ENCODE assay signal across 14 cellular contexts in genomic region chr4:57945298-57945697, GRCh38.
DNase-seq lines count a peak whose midpoint lies in the region; ATAC-seq and TF ChIP-seq lines count a peak whose summit lies in the region.
"Had no signal": no experiment of that assay in that cellular context is flagged by ENCODE, and none has a peak within 500 bp of the region (broad histone marks: within the 10 kb centered on the region; RNA-seq: fewer than 3 reads in every experiment).

No MANE protein-coding gene starts in this region.

- no peaks in the 10 kb centered on the region; the same call in 2 of the 3 replicates for H3K9me3 Mint-ChIP-seq in GM23338
- H3K9me3 Mint-ChIP-seq in neural progenitor cell: no peaks in the 10 kb centered on the region

- ATAC-seq in GM18868 (IDR thresholded peaks at IDR 0.05; ENCODE audit: unreplicated experiment) (peak; percentile 71), GM23338 (no peak), HG03571 (IDR thresholded peaks at IDR 0.05; ENCODE audit: unreplicated experiment) (no peak), left cardiac atrium (no peak)

- H3K79me2 ChIP-seq in GM23338 (replicated peaks; ENCODE audit: insufficient read depth) (no peaks in the 10 kb centered on the region), OCI-LY3 (ENCODE audit: low read length) (no peaks in the 10 kb centered on the region), neural progenitor cell (ENCODE audit: low read depth) (no peaks in the 10 kb centered on the region)

- DNase-seq in GM23338 (ENCODE audit: low spot score) (no peak), neural progenitor cell (ENCODE audit: low spot score) (no peak), left cardiac atrium (no peak), DMS 273 (lab: John Stamatoyannopoulos, UW; ENCODE audit: unreplicated experiment) (no peak)
- DNase-seq: C1 segment of cervical spinal cord; Calu3; CD4-positive, alpha-beta T cell; DMS79; HCEC 1CT; HFFc6 had no signal

- no peaks in the 10 kb centered on the region for H3K9me3 ChIP-seq in OCI-LY3 (ENCODE audit: insufficient read depth, low read length)
- H3K9me3 ChIP-seq in neural progenitor cell (ENCODE audit: low read depth): no peaks in the 10 kb centered on the region

- H3K27ac Mint-ChIP-seq in GM23338 (no peak overlapping the region), neural progenitor cell (no peak overlapping the region)
- H3K27ac Mint-ChIP-seq: B cell; CD4-positive, alpha-beta T cell; HFFc6 had no signal

- H2AFZ ChIP-seq in GM23338 (peak overlapping the region; percentile 94; the same call in 1 of the 2 replicates), OCI-LY3 (ENCODE audit: low read depth, low read length) (0 out of 2 replicates have a peak overlapping the region, but pooled peaks have one; percentile 19), neural progenitor cell (replicated peaks) (peak overlapping the region; percentile 97)

- H3K27me3 Mint-ChIP-seq in GM23338 (ENCODE audit: insufficient read depth, low read depth, poor library complexity) (no peaks in the 10 kb centered on the region), neural progenitor cell (ENCODE audit: insufficient read depth, low read depth) (no peaks in the 10 kb centered on the region)
- H3K27me3 Mint-ChIP-seq: B cell; CD4-positive, alpha-beta T cell had no signal

- H3K4me3 Mint-ChIP-seq in GM23338: no peak overlapping the region
- no peak overlapping the region for H3K4me3 Mint-ChIP-seq in neural progenitor cell
- H3K4me3 Mint-ChIP-seq: B cell; CD4-positive, alpha-beta T cell; HFFc6 had no signal

- 0 out of 2 replicates have a peak overlapping the region, but pooled peaks have one; percentile 39 for H3K4me2 ChIP-seq in GM23338
- H3K4me2 ChIP-seq in OCI-LY3 (ENCODE audit: low read length): peak overlapping the region; percentile 59
- no peak overlapping the region for H3K4me2 ChIP-seq in neural progenitor cell

- H4K20me1 ChIP-seq in GM23338 (replicated peaks; ENCODE audit: insufficient read depth) (no peaks in the 10 kb centered on the region), OCI-LY3 (ENCODE audit: insufficient read depth, low read length) (no peaks in the 10 kb centered on the region), neural progenitor cell (ENCODE audit: low read depth) (no peaks in the 10 kb centered on the region)

- H3K4me1 ChIP-seq in GM23338 (ENCODE audit: insufficient read depth): peaks cover 8% of the 10 kb centered on the region
- H3K4me1 ChIP-seq in OCI-LY3 (ENCODE audit: low read length): peaks cover 23% of the 10 kb centered on the region
- no peaks in the 10 kb centered on the region for H3K4me1 ChIP-seq in neural progenitor cell

- H3K4me1 Mint-ChIP-seq in GM23338 (peaks cover 7% of the 10 kb centered on the region), neural progenitor cell (no peaks in the 10 kb centered on the region)
- H3K4me1 Mint-ChIP-seq: B cell had no signal

- TF ChIP-seq CTCF in GM23338 (conservative IDR thresholded peaks at IDR 0.05; ENCODE audit: low read depth in 2 of 2) (no peak), OCI-LY3 (IDR thresholded peaks at IDR 0.05; ENCODE audit: low read depth, low read length) (no peak), neural progenitor cell (IDR thresholded peaks at IDR 0.05) (no peak)

- intact Hi-C loops in left cardiac atrium (cut with DNase I): no loop called here

- H3K9ac ChIP-seq in OCI-LY3 (ENCODE audit: low read length): no peak overlapping the region
- no peak overlapping the region for H3K9ac ChIP-seq in neural progenitor cell

- H3K9me2 ChIP-seq in GM23338 (ENCODE audit: insufficient read depth): no peaks in the 10 kb centered on the region

- no peak overlapping the region for H3K4me3 ChIP-seq in GM23338
- peak overlapping the region; percentile 22 for H3K4me3 ChIP-seq in OCI-LY3 (ENCODE audit: low read length)
- H3K4me3 ChIP-seq in neural progenitor cell: no peak overlapping the region

- H3K27ac ChIP-seq in GM23338 (ENCODE audit: low read depth): no peak overlapping the region
- H3K27ac ChIP-seq in OCI-LY3 (ENCODE audit: low read length): peak overlapping the region; percentile 12; the same call in 1 of the 2 replicates
- H3K27ac ChIP-seq in neural progenitor cell: no peak overlapping the region

- H3K36me3 Mint-ChIP-seq in GM23338 (ENCODE audit: low read depth) (no peaks in the 10 kb centered on the region), neural progenitor cell (no peaks in the 10 kb centered on the region)

- no peaks in the 10 kb centered on the region for H3K27me3 ChIP-seq in GM23338 (ENCODE audit: insufficient read depth)
- H3K27me3 ChIP-seq in OCI-LY3 (ENCODE audit: low read depth, low read length): no peaks in the 10 kb centered on the region
- H3K27me3 ChIP-seq in neural progenitor cell: no peaks in the 10 kb centered on the region

- H3K36me3 ChIP-seq in GM23338 (ENCODE audit: insufficient read depth): no peaks in the 10 kb centered on the region
- no peaks in the 10 kb centered on the region for H3K36me3 ChIP-seq in OCI-LY3 (replicated peaks; ENCODE audit: low read depth, low read length)
- H3K36me3 ChIP-seq in neural progenitor cell: no peaks in the 10 kb centered on the region

- H3F3A ChIP-seq in GM23338 (replicated peaks; ENCODE audit: low read depth) (no peaks in the 10 kb centered on the region), neural progenitor cell (ENCODE audit: low read depth) (no peaks in the 10 kb centered on the region)

TF ChIP-seq in GM23338, 12 proteins besides CTCF, POLR2A, EP300 and RAD21 (continues in another document):
- TF ChIP-seq ZNF114 (CRISPR knock-in tag; IDR thresholded peaks at IDR 0.05) (no peak), STAT1 (IDR thresholded peaks at IDR 0.05; ENCODE audit: unreplicated experiment) (no peak), POLR2AphosphoS5 (IDR thresholded peaks at IDR 0.05; ENCODE audit: low read depth) (no peak), EZH2phosphoT487 (IDR thresholded peaks at IDR 0.05; ENCODE audit: unreplicated experiment) (no peak), NANOG (IDR thresholded peaks at IDR 0.05; ENCODE audit: borderline replicate concordance) (no peak), ZNF462 (CRISPR knock-in tag; IDR thresholded peaks at IDR 0.05) (no peak), EZH2 (IDR thresholded peaks at IDR 0.05; ENCODE audit: low read depth, unreplicated experiment) (no peak)

Comparison
In these comparisons a context has a peak if more than half of its experiments do, and no peak if none do; other contexts are left out.
1. H2AFZ ChIP-seq: peak in every context shown above with its lines; median percentile 97 in neural progenitor cell; 94 in GM23338; 19 in OCI-LY3.